16 cellular contexts compared by ENCODE assay signal in the genomic region with DNA sequence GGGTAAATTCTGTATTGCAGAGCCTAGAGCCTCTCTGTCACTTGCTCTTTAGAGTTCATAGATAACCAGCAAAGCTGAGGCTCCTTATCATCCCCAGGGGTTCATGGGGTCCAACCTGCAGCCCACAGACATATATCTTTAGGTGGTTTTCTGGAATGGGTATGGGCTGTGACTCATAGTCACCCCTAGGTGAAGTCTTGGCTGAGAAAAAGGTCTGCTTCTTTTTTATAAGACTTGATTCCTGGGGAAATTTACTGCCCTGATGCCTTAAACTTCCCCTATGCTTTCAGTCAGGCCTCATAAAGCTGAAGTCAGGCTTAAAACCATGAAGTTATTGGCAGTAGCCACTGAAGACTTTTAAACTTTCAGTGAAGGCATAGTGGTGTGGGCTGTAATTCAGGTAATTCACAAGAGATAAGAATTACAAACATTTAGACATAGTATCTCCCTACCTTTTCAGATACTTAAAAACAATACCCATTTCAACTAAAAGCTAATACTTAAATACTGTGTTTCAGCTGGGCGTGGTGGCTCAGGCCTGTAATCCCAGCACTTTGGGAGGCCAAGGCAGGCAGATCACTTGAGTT. TPM values are rescaled to one million over a fixed set of nuclear protein-coding genes. Genes with fewer than 3 reads are reported as not detected.
A peak's percentile ranks its signal among the peaks of the same experiment; 100 is the strongest.
DNase-seq lines count a peak whose midpoint lies in the region; ATAC-seq and TF ChIP-seq lines count a peak whose summit lies in the region.
"Had no signal": no experiment of that assay in that cellular context is flagged by ENCODE, and none has a peak within 500 bp of the region (broad histone marks: within the 10 kb centered on the region; RNA-seq: fewer than 3 reads in every experiment).

No MANE protein-coding gene starts in this region.

- H3K9me2 ChIP-seq in SK-N-SH = no peaks in the 10 kb centered on the region

- TF ChIP-seq RAD21 in SK-N-SH (IDR thresholded peaks at IDR 0.05; ENCODE audit: low read length) = no peak

- peaks cover under 1% of the 10 kb centered on the region; the same call in 1 of the 2 replicates for H4K20me1 ChIP-seq in SK-N-SH (ENCODE audit: insufficient read depth)

- no peak for TF ChIP-seq CTCF in SK-N-SH (IDR thresholded peaks at IDR 0.05)

- WGBS in SK-N-SH (ENCODE audit: low lambda C conversion rate) = 89% methylated on average over 1 of the region's 1 CpG

- peak; percentile 66 for ATAC-seq in stimulated activated naive CD8-positive, alpha-beta T cell treated with anti-CD3 and anti-CD28 coated beads, Interleukin-15, Interleukin-2, amounts not matched to agents 100 U/mL and 50 U/mL, for 24 hours

- no peak overlapping the region for H2AFZ ChIP-seq in SK-N-SH (ENCODE audit: low read depth)

- peaks cover 0 to 15% of the 10 kb centered on the region in 2 experiments for H3K36me3 ChIP-seq in SK-N-SH (replicated peaks in 1 of 2; ENCODE audit: control insufficient read depth in 1 of 2, insufficient read depth in 2 of 2, low read length in 1 of 2)
- H3K36me3 ChIP-seq: esophagus muscularis mucosa had no signal

- H3K9ac ChIP-seq in SK-N-SH = no peak overlapping the region
- H3K9ac ChIP-seq: BLaER1 treated with 17β-estradiol and CSF1 and Interleukin-3, amounts not matched to agents 10 nM and 100 nM had no signal

- H3K79me2 ChIP-seq in SK-N-SH (ENCODE audit: insufficient read depth) = peaks cover 86% of the 10 kb centered on the region

- H3K9me3 ChIP-seq in SK-N-SH = no peaks in the 10 kb centered on the region
- H3K9me3 ChIP-seq: BLaER1 treated with 17β-estradiol and CSF1 and Interleukin-3, amounts not matched to agents 10 nM and 100 nM; esophagus muscularis mucosa; testis had no signal

- CTCF ChIA-PET in SK-N-SH (lab: Yijun Ruan, JAX) = interaction anchor here (0.7 to 1.5 kb wide), 3 partner anchors 9 to 12 kb away, joined by 3 to 6 read pairs (median 3); no protein-coding TSS in a partner anchor

- no peak overlapping the region for H3K27ac ChIP-seq in SK-N-SH (ENCODE audit: low read depth in 2 of 2, low read length in 1 of 2)
- H3K27ac ChIP-seq: BLaER1 treated with 17β-estradiol and CSF1 and Interleukin-3, amounts not matched to agents 10 nM and 100 nM; esophagus muscularis mucosa; testis had no signal

- H3F3A ChIP-seq in SK-N-SH (replicated peaks; ENCODE audit: insufficient read depth) = no peaks in the 10 kb centered on the region

- no peak for TF ChIP-seq EP300 in SK-N-SH (IDR thresholded peaks at IDR 0.05; ENCODE audit: borderline replicate concordance in 1 of 2, low read depth in 1 of 2, low read length in 1 of 2)

- H3K27me3 ChIP-seq in SK-N-SH (ENCODE audit: insufficient read depth) = no peaks in the 10 kb centered on the region
- H3K27me3 ChIP-seq: BLaER1 treated with 17β-estradiol and CSF1 and Interleukin-3, amounts not matched to agents 10 nM and 100 nM; esophagus muscularis mucosa; testis had no signal

- DNase-seq in OCI-M1 (lab: John Stamatoyannopoulos, UW) (peak; percentile 38), amniotic epithelial cell (ENCODE audit: low read depth) (peak; percentile 35), kidney glomerular epithelial cell (lab: John Stamatoyannopoulos, UW) (peak; percentile 35), foreskin melanocyte (no peak), GM03348 (ENCODE audit: low spot score) (no peak), SK-N-SH (no peak)
- DNase-seq in stimulated activated naive CD8-positive, alpha-beta T cell treated with anti-CD3 and anti-CD28 coated beads, Interleukin-15, Interleukin-2, amounts not matched to agents 100 U/mL and 50 U/mL, for 24 hours = no peak
- DNase-seq: activated CD4-positive, alpha-beta T cell treated with anti-CD3 and anti-CD28 coated beads, Interleukin-2, amount 50 U/mL, for 48 hours; DMS153; hippocampal formation; naive B cell; SHP77; T-helper 9 cell; testis had no signal

- H3K4me2 ChIP-seq in SK-N-SH = no peak overlapping the region
- H3K4me2 ChIP-seq: BLaER1 treated with 17β-estradiol and CSF1 and Interleukin-3, amounts not matched to agents 10 nM and 100 nM had no signal

- POLR2A ChIA-PET in SK-N-SH (lab: Yijun Ruan, JAX) = no interaction called here

- peaks cover 0 to 16% of the 10 kb centered on the region in 2 experiments; a peak in 3 of 4 replicates for H3K4me1 ChIP-seq in SK-N-SH (ENCODE audit: control insufficient read depth in 1 of 2, insufficient read depth in 2 of 2, low read depth in 1 of 2, low read length in 1 of 2)

- H3K4me3 ChIP-seq in SK-N-SH (ENCODE audit: low read depth in 2 of 2, low read length in 1 of 2) = no peak overlapping the region
- H3K4me3 ChIP-seq: BLaER1 treated with 17β-estradiol and CSF1 and Interleukin-3, amounts not matched to agents 10 nM and 100 nM; esophagus muscularis mucosa; testis had no signal

TF ChIP-seq in SK-N-SH, 30 proteins besides CTCF, POLR2A, EP300 and RAD21:
- TF ChIP-seq MXI1 (IDR thresholded peaks at IDR 0.05; ENCODE audit: low read depth, low read length) (no peak), FOSL2 (IDR thresholded peaks at IDR 0.05; ENCODE audit: borderline replicate concordance, low read depth) (no peak), SMC3 (IDR thresholded peaks at IDR 0.05; ENCODE audit: low read depth, low read length) (no peak), EZH2phosphoT487 (IDR thresholded peaks at IDR 0.05; ENCODE audit: borderline replicate concordance, low read depth) (no peak), TCF12 (IDR thresholded peaks at IDR 0.05) (no peak), FOXJ3 (CRISPR knock-in tag; IDR thresholded peaks at IDR 0.05) (no peak), SIN3A (IDR thresholded peaks at IDR 0.05; ENCODE audit: borderline replicate concordance, low read depth, low read length) (no peak)
- TF ChIP-seq, protein P1, sequence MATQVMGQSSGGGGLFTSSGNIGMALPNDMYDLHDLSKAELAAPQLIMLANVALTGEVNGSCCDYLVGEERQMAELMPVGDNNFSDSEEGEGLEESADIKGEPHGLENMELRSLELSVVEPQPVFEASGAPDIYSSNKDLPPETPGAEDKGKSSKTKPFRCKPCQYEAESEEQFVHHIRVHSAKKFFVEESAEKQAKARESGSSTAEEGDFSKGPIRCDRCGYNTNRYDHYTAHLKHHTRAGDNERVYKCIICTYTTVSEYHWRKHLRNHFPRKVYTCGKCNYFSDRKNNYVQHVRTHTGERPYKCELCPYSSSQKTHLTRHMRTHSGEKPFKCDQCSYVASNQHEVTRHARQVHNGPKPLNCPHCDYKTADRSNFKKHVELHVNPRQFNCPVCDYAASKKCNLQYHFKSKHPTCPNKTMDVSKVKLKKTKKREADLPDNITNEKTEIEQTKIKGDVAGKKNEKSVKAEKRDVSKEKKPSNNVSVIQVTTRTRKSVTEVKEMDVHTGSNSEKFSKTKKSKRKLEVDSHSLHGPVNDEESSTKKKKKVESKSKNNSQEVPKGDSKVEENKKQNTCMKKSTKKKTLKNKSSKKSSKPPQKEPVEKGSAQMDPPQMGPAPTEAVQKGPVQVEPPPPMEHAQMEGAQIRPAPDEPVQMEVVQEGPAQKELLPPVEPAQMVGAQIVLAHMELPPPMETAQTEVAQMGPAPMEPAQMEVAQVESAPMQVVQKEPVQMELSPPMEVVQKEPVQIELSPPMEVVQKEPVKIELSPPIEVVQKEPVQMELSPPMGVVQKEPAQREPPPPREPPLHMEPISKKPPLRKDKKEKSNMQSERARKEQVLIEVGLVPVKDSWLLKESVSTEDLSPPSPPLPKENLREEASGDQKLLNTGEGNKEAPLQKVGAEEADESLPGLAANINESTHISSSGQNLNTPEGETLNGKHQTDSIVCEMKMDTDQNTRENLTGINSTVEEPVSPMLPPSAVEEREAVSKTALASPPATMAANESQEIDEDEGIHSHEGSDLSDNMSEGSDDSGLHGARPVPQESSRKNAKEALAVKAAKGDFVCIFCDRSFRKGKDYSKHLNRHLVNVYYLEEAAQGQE (IDR thresholded peaks at IDR 0.05; ENCODE audit: low read depth, low read length) = no peak
- TF ChIP-seq, protein P2, sequence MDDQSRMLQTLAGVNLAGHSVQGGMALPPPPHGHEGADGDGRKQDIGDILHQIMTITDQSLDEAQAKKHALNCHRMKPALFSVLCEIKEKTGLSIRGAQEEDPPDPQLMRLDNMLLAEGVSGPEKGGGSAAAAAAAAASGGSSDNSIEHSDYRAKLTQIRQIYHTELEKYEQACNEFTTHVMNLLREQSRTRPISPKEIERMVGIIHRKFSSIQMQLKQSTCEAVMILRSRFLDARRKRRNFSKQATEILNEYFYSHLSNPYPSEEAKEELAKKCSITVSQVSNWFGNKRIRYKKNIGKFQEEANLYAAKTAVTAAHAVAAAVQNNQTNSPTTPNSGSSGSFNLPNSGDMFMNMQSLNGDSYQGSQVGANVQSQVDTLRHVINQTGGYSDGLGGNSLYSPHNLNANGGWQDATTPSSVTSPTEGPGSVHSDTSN (IDR thresholded peaks at IDR 0.05) = no peak
TF ChIP-seq in SK-N-SH: peak in this region for 0.

RNA-seq across cellular contexts. Expression of a gene that starts 46.8 kb away (rescaled TPM):
- 6.9 and 7.4 TPM in 2 replicates for polyA plus RNA-seq in SK-N-SH (2012; rRNA removed)
- polyA plus RNA-seq in SK-N-SH (2012; cell fraction: cytosol; rRNA removed) = 7.4 and 9.2 TPM in 2 replicates
- 8.1 and 12.5 TPM in 2 replicates for polyA plus RNA-seq in SK-N-SH (2012; cell fraction: nucleus; rRNA removed)

RNA-seq across cellular contexts. Expression of a gene that starts 56.9 kb away (rescaled TPM):
- 0.54 and 0.57 TPM in 2 replicates for polyA plus RNA-seq in SK-N-SH (2012; rRNA removed)
- polyA plus RNA-seq in SK-N-SH (2012; cell fraction: cytosol; rRNA removed) = 0.77 and 0.90 TPM in 2 replicates
- polyA plus RNA-seq in SK-N-SH (2012; cell fraction: nucleus; rRNA removed) = 0.36 and 0.68 TPM in 2 replicates

Comparison
In these comparisons a context has a peak if more than half of its experiments do, and no peak if none do; other contexts are left out.
1. DNase-seq: peak in OCI-M1 (single experiment), amniotic epithelial cell (single experiment) and kidney glomerular epithelial cell (single experiment); none in stimulated activated naive CD8-positive, alpha-beta T cell treated with anti-CD3 and anti-CD28 coated beads, Interleukin-15, Interleukin-2, amounts not matched to agents 100 U/mL and 50 U/mL, for 24 hours (single experiment), foreskin melanocyte (single experiment), GM03348 (single experiment) and SK-N-SH (single experiment).